ENCODE assay signal across 21 cellular contexts in the genomic region with DNA sequence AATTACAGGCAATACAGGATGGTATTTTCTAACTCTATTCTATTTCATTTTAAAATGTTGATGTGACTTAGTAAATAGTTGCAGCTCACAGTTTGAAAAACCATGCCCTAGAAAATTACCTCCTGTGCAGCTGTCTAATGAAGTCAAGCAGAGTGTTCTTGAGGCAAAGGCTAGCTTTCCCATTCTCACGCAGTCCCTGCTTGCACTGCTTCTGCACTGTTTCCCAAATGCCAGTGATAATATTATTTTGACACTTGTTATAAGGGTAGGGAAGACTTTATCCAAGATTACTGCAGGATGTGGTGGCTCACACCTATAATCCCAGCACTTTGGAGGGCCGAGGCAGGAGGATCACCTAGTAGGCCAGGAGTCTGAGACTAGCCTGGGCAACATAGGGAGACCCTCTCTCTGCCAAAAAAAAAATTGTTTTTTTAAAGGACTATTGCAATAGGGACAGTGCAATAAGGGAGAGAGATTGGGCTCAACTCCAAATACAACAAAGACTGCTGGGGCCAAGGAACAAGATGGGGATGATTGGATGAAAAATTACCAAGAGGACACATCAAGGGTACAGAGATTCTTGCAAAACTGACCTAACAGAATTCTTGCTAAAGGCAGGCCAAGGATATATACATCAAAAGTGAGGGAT.
"Had no signal": no experiment of that assay in that cellular context is flagged by ENCODE, and none has a peak within 500 bp of the region (broad histone marks: within the 10 kb centered on the region; RNA-seq: fewer than 3 reads in every experiment).

No MANE protein-coding gene starts in this region.

- H3K27ac ChIP-seq: foreskin keratinocyte, neural progenitor cell, suprapubic skin, transverse colon, vagina, WERI-Rb-1 had no signal

- H3K27ac Mint-ChIP-seq: activated naive CD4-positive, alpha-beta T cell treated with anti-CD3 and anti-CD28 coated beads, Interleukin-2, amount 50 U/mL, for 24 hours; naive thymus-derived CD4-positive, alpha-beta T cell; neural progenitor cell; stimulated activated effector memory CD8-positive, alpha-beta T cell treated with anti-CD3 and anti-CD28 coated beads, Interleukin-12 subunit alpha, Interleukin-12 subunit beta, amount 100 ng/mL, for 72 hours; stimulated activated naive CD8-positive, alpha-beta T cell treated with anti-CD3 and anti-CD28 coated beads, Interleukin-15, amount 100 ng/mL, for 72 hours had no signal

- H3K9me3 ChIP-seq: suprapubic skin, transverse colon, vagina had no signal

- H3K4me1 ChIP-seq: neural progenitor cell, vagina had no signal

- H3K36me3 Mint-ChIP-seq: activated naive CD4-positive, alpha-beta T cell treated with anti-CD3 and anti-CD28 coated beads, Interleukin-2, amount 50 U/mL, for 24 hours; naive thymus-derived CD4-positive, alpha-beta T cell; neural progenitor cell; stimulated activated effector memory CD8-positive, alpha-beta T cell treated with anti-CD3 and anti-CD28 coated beads, Interleukin-12 subunit alpha, Interleukin-12 subunit beta, amount 100 ng/mL, for 72 hours had no signal

- ATAC-seq: foreskin keratinocyte; naive thymus-derived CD4-positive, alpha-beta T cell; stimulated activated effector memory CD8-positive, alpha-beta T cell treated with anti-CD3 and anti-CD28 coated beads, Interleukin-12 subunit alpha, Interleukin-12 subunit beta, amount 100 ng/mL, for 72 hours; stimulated activated naive CD8-positive, alpha-beta T cell treated with anti-CD3 and anti-CD28 coated beads, Interleukin-15, amount 100 ng/mL, for 72 hours had no signal

- DNase-seq: activated CD4-positive, alpha-beta T cell treated with anti-CD3 and anti-CD28 coated beads for 1 hour; activated CD4-positive, alpha-beta T cell treated with anti-CD3 and anti-CD28 coated beads, Interleukin-2, amount 50 U/mL, for 1 hour; activated gamma-delta T cell treated with Interleukin-2 at 50 U/mL for 16 hours; activated T-cell treated with anti-CD3 and anti-CD28 coated beads, Interleukin-2, amount 50 U/mL, for 1 hour; aorta; cerebellar nuclear complex; effector CD4-positive, alpha-beta T cell; kidney; naive thymus-derived CD4-positive, alpha-beta T cell; stimulated activated CD4-positive, alpha-beta T cell treated with anti-CD3 and anti-CD28 coated beads, Interleukin-12 subunit alpha, Interleukin-12 subunit beta, amount 100 ng/mL, for 4 hours; stimulated activated CD4-positive, alpha-beta T cell treated with anti-CD3 and anti-CD28 coated beads, Interleukin-1b, Interleukin-23, amount 100 ng/mL, for 48 hours; stimulated activated naive CD8-positive, alpha-beta T cell treated with anti-CD3 and anti-CD28 coated beads, Interleukin-15, amount 100 ng/mL, for 72 hours; T-helper 1 cell; transverse colon; WERI-Rb-1 had no signal

- H3K36me3 ChIP-seq: neural progenitor cell, suprapubic skin, transverse colon, vagina, WERI-Rb-1 had no signal

- H3K4me3 ChIP-seq: neural progenitor cell, suprapubic skin, transverse colon, vagina had no signal

- H3K4me1 Mint-ChIP-seq: activated naive CD4-positive, alpha-beta T cell treated with anti-CD3 and anti-CD28 coated beads, Interleukin-2, amount 50 U/mL, for 24 hours; stimulated activated effector memory CD8-positive, alpha-beta T cell treated with anti-CD3 and anti-CD28 coated beads, Interleukin-12 subunit alpha, Interleukin-12 subunit beta, amount 100 ng/mL, for 72 hours; stimulated activated naive CD8-positive, alpha-beta T cell treated with anti-CD3 and anti-CD28 coated beads, Interleukin-15, amount 100 ng/mL, for 72 hours had no signal

- H3K4me3 Mint-ChIP-seq: activated naive CD4-positive, alpha-beta T cell treated with anti-CD3 and anti-CD28 coated beads, Interleukin-2, amount 50 U/mL, for 24 hours; naive thymus-derived CD4-positive, alpha-beta T cell; neural progenitor cell; stimulated activated effector memory CD8-positive, alpha-beta T cell treated with anti-CD3 and anti-CD28 coated beads, Interleukin-12 subunit alpha, Interleukin-12 subunit beta, amount 100 ng/mL, for 72 hours; stimulated activated naive CD8-positive, alpha-beta T cell treated with anti-CD3 and anti-CD28 coated beads, Interleukin-15, amount 100 ng/mL, for 72 hours had no signal

- H3K27me3 Mint-ChIP-seq: activated naive CD4-positive, alpha-beta T cell treated with anti-CD3 and anti-CD28 coated beads, Interleukin-2, amount 50 U/mL, for 24 hours had no signal

- H3K27me3 ChIP-seq: foreskin keratinocyte, neural progenitor cell, suprapubic skin, transverse colon, vagina had no signal

- H3K9me3 Mint-ChIP-seq: activated naive CD4-positive, alpha-beta T cell treated with anti-CD3 and anti-CD28 coated beads, Interleukin-2, amount 50 U/mL, for 24 hours; stimulated activated effector memory CD8-positive, alpha-beta T cell treated with anti-CD3 and anti-CD28 coated beads, Interleukin-12 subunit alpha, Interleukin-12 subunit beta, amount 100 ng/mL, for 72 hours; stimulated activated naive CD8-positive, alpha-beta T cell treated with anti-CD3 and anti-CD28 coated beads, Interleukin-15, amount 100 ng/mL, for 72 hours had no signal
